20 cellular contexts compared by ENCODE assay signal in genomic region chr9:126692759-126693427, GRCh38.
DNase-seq lines count a peak whose midpoint lies in the region; ATAC-seq and TF ChIP-seq lines count a peak whose summit lies in the region.
"Had no signal": no experiment of that assay in that cellular context is flagged by ENCODE, and none has a peak within 500 bp of the region (broad histone marks: within the 10 kb centered on the region; RNA-seq: fewer than 3 reads in every experiment).

No MANE protein-coding gene starts in this region.

- TF ChIP-seq CTCF in RWPE2 (IDR thresholded peaks at IDR 0.05; ENCODE audit: poor library complexity, severe bottlenecking) (no peak), spleen (IDR thresholded peaks at IDR 0.05 in 8 of 11, conservative IDR thresholded peaks at IDR 0.05 in 3 of 11) (no peak)

- intact Hi-C loops in Right ventricle myocardium superior (cut with DNase I), result loop anchor here (5.0 to 10.0 kb wide), 2 partner anchors 81 to 188 kb away; partner anchors contain the start of gene LMX1B
- intact Hi-C loops in Right ventricle myocardium inferior (cut with DNase I), result loop anchor here (5.0 kb wide), 1 partner anchor 191 kb away; no protein-coding TSS in a partner anchor
- intact Hi-C loops in spleen (cut with DNase I; ENCODE audit: low total_unique reads), result no loop called here

- H3K4me1 ChIP-seq in RWPE2 (ENCODE audit: insufficient read depth, poor library complexity, severe bottlenecking) (peaks cover 7% of the 10 kb centered on the region), spleen (no peaks in the 10 kb centered on the region)
- H3K4me1 ChIP-seq: A549 had no signal

- H3K27ac ChIP-seq in RWPE2 (ENCODE audit: poor library complexity, severe bottlenecking) (no peak overlapping the region), spleen (no peak overlapping the region)
- H3K27ac ChIP-seq: A549 had no signal

- ATAC-seq in Right ventricle myocardium superior (ENCODE audit: poor library complexity) (no peak), Right ventricle myocardium inferior (no peak), RWPE2 (ENCODE audit: low read depth) (no peak), HG02938 (IDR thresholded peaks at IDR 0.05; ENCODE audit: unreplicated experiment) (no peak)
- ATAC-seq: A549, GM23338 had no signal

- H3K4me3 ChIP-seq in RWPE2 (ENCODE audit: severe bottlenecking) (no peak overlapping the region), spleen (no peak overlapping the region)
- H3K4me3 ChIP-seq: A549, GM23338, MG63 had no signal

- TF ChIP-seq POLR2A in spleen (IDR thresholded peaks at IDR 0.05), result no peak

- WGBS in spleen, 5 donors, result 85 to 94% (median 88%) methylated on average over 23 to 32 of the region's 32 CpGs

- H3K9me3 ChIP-seq in RWPE2 (ENCODE audit: severe bottlenecking), result no peaks in the 10 kb centered on the region
- no peaks in the 10 kb centered on the region for H3K9me3 ChIP-seq in spleen
- H3K9me3 ChIP-seq: A549, MG63 had no signal

- no peaks in the 10 kb centered on the region for H3K27me3 ChIP-seq in RWPE2 (ENCODE audit: insufficient read depth, poor library complexity, severe bottlenecking)
- peaks cover 0 to 58% (median 11%) of the 10 kb centered on the region in 7 donors for H3K27me3 ChIP-seq in spleen (replicated peaks in 1 of 7)
- H3K27me3 ChIP-seq: MG63 had no signal

- DNase-seq in Right ventricle myocardium superior (peak; percentile 29), Right ventricle myocardium inferior (ENCODE audit: missing footprints) (no peak), RWPE2 (ENCODE audit: low spot score) (peak; percentile 55), islet precursor cell (peak; percentile 50), spleen (peak; percentile 61), HuH-7.5 (ENCODE audit: low spot score) (no peak), globus pallidus (ENCODE audit: low spot score) (no peak)
- DNase-seq: Calu3; CD4-positive, alpha-beta memory T cell; GF-D8; Kasumi-1; MG63; NCI-H1048; NCI-H1436; NCI-H1930; NCI-H345; NCI-H526 had no signal

- no peaks in the 10 kb centered on the region for H3K36me3 ChIP-seq in RWPE2 (ENCODE audit: low read depth)
- H3K36me3 ChIP-seq in spleen, result no peaks in the 10 kb centered on the region
- H3K36me3 ChIP-seq: MG63 had no signal

Comparison
In these comparisons a context has a peak if more than half of its experiments do, and no peak if none do; other contexts are left out.
1. DNase-seq: peak in Right ventricle myocardium superior (single experiment), RWPE2 (single experiment), islet precursor cell (single experiment) and spleen (single experiment); none in Right ventricle myocardium inferior (single experiment), HuH-7.5 (single experiment) and globus pallidus (single experiment).